10 cellular contexts compared by ENCODE assay signal in the genomic region with DNA sequence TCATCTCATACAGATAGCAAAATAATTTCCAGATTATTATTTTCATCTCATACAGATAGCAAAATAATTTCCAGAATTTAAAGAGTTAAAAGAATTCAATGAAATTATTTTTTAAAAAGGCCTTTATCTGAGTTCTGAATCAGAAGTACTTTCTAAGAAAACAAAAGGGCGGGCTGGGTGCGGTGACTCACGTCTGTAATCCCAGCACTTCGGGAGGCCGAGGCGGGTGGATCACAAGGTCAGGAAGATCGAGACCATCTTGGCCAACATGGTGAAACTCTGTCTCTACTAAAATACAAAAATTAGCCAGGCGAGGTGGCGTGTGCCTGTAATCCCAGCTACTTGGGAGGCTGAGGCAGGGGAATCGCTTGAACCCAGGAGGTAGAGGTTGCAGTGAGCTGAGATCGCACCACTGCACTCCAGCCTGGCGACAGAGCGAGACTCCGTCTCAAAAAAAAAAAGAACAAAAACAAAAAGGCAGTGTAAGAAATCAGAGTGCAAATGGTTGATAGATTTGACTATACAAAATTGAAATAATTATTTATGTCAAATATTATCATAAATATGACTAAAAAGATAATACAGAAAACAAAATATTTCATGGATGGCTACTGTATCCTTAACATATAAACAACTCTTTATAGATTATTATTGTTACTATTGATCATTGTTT. TPM values are rescaled to one million over a fixed set of nuclear protein-coding genes. Genes with fewer than 3 reads are reported as not detected.
DNase-seq lines count a peak whose midpoint lies in the region; ATAC-seq and TF ChIP-seq lines count a peak whose summit lies in the region.
"Not testable (repeated sequence)": the region's sequence is repeated elsewhere in the genome, so short reads cannot be mapped to it uniquely, and the experiment has no call there.
"Had no signal": no experiment of that assay in that cellular context is flagged by ENCODE, and none has a peak within 500 bp of the region (broad histone marks: within the 10 kb centered on the region; RNA-seq: fewer than 3 reads in every experiment).

No MANE protein-coding gene starts in this region.

- not testable (repeated sequence) for H3K9me3 ChIP-seq in PC-3 (ENCODE audit: low read length); adrenal gland (replicated peaks in 1 of 3); mammary epithelial cell (replicated peaks; ENCODE audit: insufficient read depth, low read length); mesenchymal stem cell (ENCODE audit: control insufficient read depth, low read length)

- H3K4me2 ChIP-seq in PC-3 (ENCODE audit: low read length); mammary epithelial cell (ENCODE audit: insufficient read depth, low read depth, low read length); mesenchymal stem cell (ENCODE audit: low read length, poor library complexity, severe bottlenecking): not testable (repeated sequence)

- dilution Hi-C loops in mammary epithelial cell (cut with HindIII; ENCODE audit: low sequenced_read_pairs), result not testable (repeated sequence)

- H3F3A ChIP-seq in PC-3 (ENCODE audit: low read length, unreplicated experiment), result not testable (repeated sequence)

- H2BK12ac ChIP-seq in mesenchymal stem cell (ENCODE audit: low read length in 2 of 2), result not testable (repeated sequence)

- ATAC-seq in PC-3, result not testable (repeated sequence)

- H3K79me2 ChIP-seq in PC-3 (ENCODE audit: low read length); mammary epithelial cell (ENCODE audit: insufficient read depth, low read length): not testable (repeated sequence)

- H3K23ac ChIP-seq in mesenchymal stem cell (ENCODE audit: low read length in 2 of 2), result not testable (repeated sequence)

- not testable (repeated sequence) for BruUV-seq in PC-3 (replicated peaks; lab: Mats Ljungman, UMichigan); mammary epithelial cell (replicated peaks; lab: Mats Ljungman, UMichigan)

- H3K36me3 ChIP-seq in PC-3 (ENCODE audit: low read depth, low read length); adrenal gland (replicated peaks in 1 of 2); mammary epithelial cell (ENCODE audit: insufficient read depth, low read length); mesenchymal stem cell (ENCODE audit: control insufficient read depth in 1 of 2, insufficient read depth in 2 of 2, low read depth in 1 of 2, low read length in 2 of 2): not testable (repeated sequence)

- not testable (repeated sequence) for H4K91ac ChIP-seq in mesenchymal stem cell (ENCODE audit: low read length)

- not testable (repeated sequence) for H4K20me1 ChIP-seq in PC-3 (ENCODE audit: low read length); mammary epithelial cell (ENCODE audit: insufficient read depth, low read length)

- not testable (repeated sequence) for H3K4ac ChIP-seq in mesenchymal stem cell (ENCODE audit: low read depth in 1 of 2, low read length in 2 of 2)

- H2BK120ac ChIP-seq in mesenchymal stem cell (ENCODE audit: low read depth, low read length), result not testable (repeated sequence)

- intact Hi-C loops in PC-3 (cut with micrococcal nuclease); adrenal gland (cut with DNase I); mammary epithelial cell (cut with micrococcal nuclease): not testable (repeated sequence)

- H4K8ac ChIP-seq in mesenchymal stem cell (ENCODE audit: low read length), result not testable (repeated sequence)

- in situ Hi-C loops in mammary epithelial cell (cut with MboI; ENCODE audit: low sequenced_read_pairs in 2 of 2), result not testable (repeated sequence)

- H3K9ac ChIP-seq in PC-3 (ENCODE audit: low read length); mammary epithelial cell (ENCODE audit: insufficient read depth, low read length); mesenchymal stem cell (ENCODE audit: low read length): not testable (repeated sequence)

- not testable (repeated sequence) for H3K4me3 ChIP-seq in PC-3 (ENCODE audit: low read length); adrenal gland; mammary epithelial cell (replicated peaks in 1 of 3; ENCODE audit: insufficient read depth in 1 of 3, low read depth in 2 of 3, low read length in 3 of 3); mesenchymal stem cell (ENCODE audit: insufficient read depth in 1 of 2, low read depth in 1 of 2, low read length in 2 of 2)

- DNase-seq in EL, result peak; percentile 62
- DNase-seq in HS-27A (ENCODE audit: low read depth), result peak; percentile 40
- DNase-seq in PC-3, result peak; percentile 45
- peak; percentile 38 to 80 (median 75) for DNase-seq in adrenal gland
- peak; percentile 44 for DNase-seq in mammary epithelial cell
- peak; percentile 6 to 28 for DNase-seq in erythroblast (lab: John Stamatoyannopoulos, UW)
- DNase-seq in mesenchymal stem cell, result peak; percentile 13

- H2BK5ac ChIP-seq in mesenchymal stem cell (ENCODE audit: low read depth, low read length, poor library complexity, severe bottlenecking), result not testable (repeated sequence)

- H3K79me1 ChIP-seq in mesenchymal stem cell (replicated peaks; ENCODE audit: low read length, poor library complexity, severe bottlenecking), result not testable (repeated sequence)

- POLR2A ChIA-PET in PC-3 (lab: Charles Lee; ENCODE audit: unreplicated experiment), result not testable (repeated sequence)

- TF ChIP-seq POLR2A in adrenal gland (IDR thresholded peaks at IDR 0.05); erythroblast (IDR thresholded peaks at IDR 0.05; ENCODE audit: low read length): not testable (repeated sequence)

- H3K27me3 ChIP-seq in PC-3 (ENCODE audit: low read length); adrenal gland; mammary epithelial cell (ENCODE audit: insufficient read depth, low read length); mesenchymal stem cell (ENCODE audit: control insufficient read depth in 1 of 2, insufficient read depth in 1 of 2, low read length in 2 of 2): not testable (repeated sequence)

- H3K14ac ChIP-seq in mesenchymal stem cell (ENCODE audit: low read length in 2 of 2), result not testable (repeated sequence)

- not testable (repeated sequence) for H3K27ac ChIP-seq in PC-3 (ENCODE audit: low read length); adrenal gland; mammary epithelial cell (ENCODE audit: insufficient read depth, low read depth, low read length); mesenchymal stem cell (ENCODE audit: low read length, poor library complexity, severe bottlenecking)

- H3K18ac ChIP-seq in mesenchymal stem cell (ENCODE audit: low read depth in 1 of 2, low read length in 2 of 2), result not testable (repeated sequence)

- 47 to 65% (median 62%) methylated on average over 14 of the region's 14 CpGs for WGBS in adrenal gland, 4 donors
- 54% methylated on average over 10 of the region's 14 CpGs for WGBS in mammary epithelial cell (ENCODE audit: low coverage, missing lambda C conversion rate)
- 64% methylated on average over 11 of the region's 14 CpGs for WGBS in mesenchymal stem cell

- not testable (repeated sequence) for H2AFZ ChIP-seq in PC-3 (ENCODE audit: low read length); mammary epithelial cell (ENCODE audit: low read depth, low read length); mesenchymal stem cell (ENCODE audit: low read depth, low read length)

- TF ChIP-seq CTCF in PC-3 (conservative IDR thresholded peaks at IDR 0.05; ENCODE audit: low read depth, low read length); adrenal gland (IDR thresholded peaks at IDR 0.05); mammary epithelial cell (conservative IDR thresholded peaks at IDR 0.05 in 1 of 2, IDR thresholded peaks at IDR 0.05 in 1 of 2; ENCODE audit: extremely low read depth in 1 of 2, insufficient read depth in 1 of 2, low read depth in 1 of 2, low read length in 2 of 2): not testable (repeated sequence)

- H3K9me2 ChIP-seq in PC-3 (replicated peaks; ENCODE audit: low read length), result not testable (repeated sequence)

- H3K4me1 ChIP-seq in PC-3 (ENCODE audit: insufficient read depth, low read length); mammary epithelial cell (ENCODE audit: insufficient read depth, low read length); mesenchymal stem cell (ENCODE audit: control insufficient read depth, insufficient read depth, low read depth, low read length): not testable (repeated sequence)
- peaks cover 5 to 17% of the 10 kb centered on the region in 2 donors for H3K4me1 ChIP-seq in adrenal gland (replicated peaks in 1 of 2)

- CTCF ChIA-PET in PC-3 (lab: Charles Lee); mammary epithelial cell (lab: Charles Lee; ENCODE audit: low non-redundant PET): not testable (repeated sequence)

- not testable (repeated sequence) for H2AK5ac ChIP-seq in mesenchymal stem cell (ENCODE audit: low read length, severe bottlenecking)

- H2BK15ac ChIP-seq in mesenchymal stem cell (ENCODE audit: low read depth, poor library complexity, severe bottlenecking), result not testable (repeated sequence)

RNA-seq across cellular contexts. Expression of a gene that starts 46.7 kb away (rescaled TPM):
- total RNA-seq in PC-3 (2014; rRNA removed) (10.8 and 17.7 TPM in 2 replicates), adrenal gland (10 to 100 TPM; 16.9 to 50.0 (median 30.5) TPM), mammary epithelial cell (10 to 100 TPM; 15.6 to 16.2 TPM)
- polyA plus RNA-seq in adrenal gland (10 to 100 TPM; 22.0 to 61.3 (median 23.3) TPM), mammary epithelial cell (7.7 TPM)
- not detected for polyA minus RNA-seq in mammary epithelial cell
- polyA plus RNA-seq in mesenchymal stem cell (2013, experiment 1 of 2), result 20.2 TPM
- polyA plus RNA-seq in mesenchymal stem cell (2013, experiment 2 of 2), result 20.7 TPM

RNA-seq across cellular contexts. Expression of a gene that starts 50.9 kb away (rescaled TPM):
- total RNA-seq in PC-3 (2014; rRNA removed), result not detected in 2 replicates
- total RNA-seq in adrenal gland, result 1 to 10 TPM in 6 of 8 donors, under 1 TPM in 2; 0.71 to 4.0 (median 1.9) TPM
- 1 to 10 TPM in 2 of 3 donors, under 1 TPM in 1; 0.88 to 3.8 (median 1.3) TPM for polyA plus RNA-seq in adrenal gland
- under 1 TPM; 0.61 to 0.67 TPM for total RNA-seq in mammary epithelial cell
- polyA plus RNA-seq in mammary epithelial cell, result 0.42 TPM
- polyA minus RNA-seq in mammary epithelial cell, result not detected
- polyA plus RNA-seq in mesenchymal stem cell (2013, experiment 1 of 2), result 0.08 TPM
- 0.04 TPM for polyA plus RNA-seq in mesenchymal stem cell (2013, experiment 2 of 2)
- total RNA-seq: G401, H9, Peyer's patch had no signal

Comparison
In these comparisons a context has a peak if more than half of its experiments do, and no peak if none do; other contexts are left out.
1. DNase-seq: peak in every context shown above with its lines; median percentile 75 in adrenal gland; 62 in EL; 45 in PC-3; 44 in mammary epithelial cell; 40 in HS-27A; 17 in erythroblast; 13 in mesenchymal stem cell.